Comparison of ENCODE assay signal across 9 cellular contexts in genomic region chr7:42691030-42691639, GRCh38.
DNase-seq lines count a peak whose midpoint lies in the region; ATAC-seq and TF ChIP-seq lines count a peak whose summit lies in the region.
"Had no signal": no experiment of that assay in that cellular context is flagged by ENCODE, and none has a peak within 500 bp of the region (broad histone marks: within the 10 kb centered on the region; RNA-seq: fewer than 3 reads in every experiment).

No MANE protein-coding gene starts in this region.

- DNase-seq in DMS114 treated with DMSO at 0.1 percent for 48 hours (lab: John Stamatoyannopoulos, UW; ENCODE audit: unreplicated experiment) = peak; percentile 17
- peak; percentile 14 for DNase-seq in Jurkat, Clone E6-1 (ENCODE audit: low read depth, low spot score)
- no peak for DNase-seq in left lung

- H3K4me1 Mint-ChIP-seq in brain = peaks cover 38% of the 10 kb centered on the region

- no peaks in the 10 kb centered on the region for H3K4me1 ChIP-seq in left lung

- H3K36me3 Mint-ChIP-seq in brain = no peaks in the 10 kb centered on the region

- intact Hi-C loops in left lung (cut with DNase I) = loop anchor here in 1 of 2 donors (10.0 kb wide), 1 partner anchor 746 kb away; no protein-coding TSS in a partner anchor

- H3K4me3 ChIP-seq in Jurkat, Clone E6-1 (ENCODE audit: low read length) = no peak overlapping the region
- no peak overlapping the region for H3K4me3 ChIP-seq in left lung

- H3K9me3 Mint-ChIP-seq in brain = peaks cover 0 to 11% (median 3%) of the 10 kb centered on the region in 5 experiments

- H3K36me3 ChIP-seq in left lung = no peaks in the 10 kb centered on the region

- ATAC-seq in left lung = peak; percentile 93
- no peak for ATAC-seq in HG03521 (IDR thresholded peaks at IDR 0.05; ENCODE audit: unreplicated experiment)
- ATAC-seq in GM19395 (IDR thresholded peaks at IDR 0.05; ENCODE audit: unreplicated experiment) = no peak
- no peak for ATAC-seq in HG03378 (IDR thresholded peaks at IDR 0.05; ENCODE audit: unreplicated experiment)
- ATAC-seq in GM21528 (IDR thresholded peaks at IDR 0.05; ENCODE audit: low FRiP score, unreplicated experiment) = no peak

- peak overlapping the region in 2 of 5 experiments; percentile 8 to 15 for H3K27ac Mint-ChIP-seq in brain

- H3K27me3 Mint-ChIP-seq in brain = no peaks in the 10 kb centered on the region

- H3K27ac ChIP-seq in left lung = no peak overlapping the region
- H3K27ac ChIP-seq: epithelial cell of prostate had no signal

- peak; percentile 52 to 62 for TF ChIP-seq CTCF in brain (conservative IDR thresholded peaks at IDR 0.05)
- TF ChIP-seq CTCF in left lung (IDR thresholded peaks at IDR 0.05) = peak; percentile 37 to 49

- H3K27me3 ChIP-seq in left lung = no peaks in the 10 kb centered on the region

- no peaks in the 10 kb centered on the region for H3K9me3 ChIP-seq in left lung

- no peak overlapping the region for H3K4me3 Mint-ChIP-seq in brain

Comparison
In these comparisons a context has a peak if more than half of its experiments do, and no peak if none do; other contexts are left out.
1. DNase-seq: peak in DMS114 treated with DMSO at 0.1 percent for 48 hours (single experiment) and Jurkat, Clone E6-1 (single experiment); none in left lung (0 of 2).